ENCODE assay signal across 11 cellular contexts in genomic region chr3:69309810-69310209, GRCh38.
DNase-seq lines count a peak whose midpoint lies in the region; ATAC-seq and TF ChIP-seq lines count a peak whose summit lies in the region.
"Had no signal": no experiment of that assay in that cellular context is flagged by ENCODE, and none has a peak within 500 bp of the region (broad histone marks: within the 10 kb centered on the region; RNA-seq: fewer than 3 reads in every experiment).

No MANE protein-coding gene starts in this region.

- ATAC-seq in Right ventricle myocardium superior (ENCODE audit: poor library complexity) (peak; percentile 46), GM18511 (IDR thresholded peaks at IDR 0.05; ENCODE audit: unreplicated experiment) (no peak)
- no peak for ATAC-seq in activated CD8-positive, alpha-beta memory T cell treated with anti-CD3 and anti-CD28 coated beads, Interleukin-2, amount 10 ng/mL, durations not matched to agents 7 days and 5 days
- ATAC-seq: activated CD4-positive, CD25-positive, alpha-beta regulatory T cell treated with anti-CD3 and anti-CD28 coated beads, Interleukin-2, amount 50 U/mL, for 24 hours had no signal

- H3K36me3 ChIP-seq in ascending aorta, result no peaks in the 10 kb centered on the region

- TF ChIP-seq CTCF in ascending aorta (IDR thresholded peaks at IDR 0.05), result peak in 2 of 3 experiments; percentile 27 to 43
- no peak for TF ChIP-seq CTCF in CD14-positive monocyte (IDR thresholded peaks at IDR 0.05)

- H3K4me3 Mint-ChIP-seq in CD14-positive monocyte, result no peak overlapping the region
- H3K4me3 Mint-ChIP-seq in activated CD8-positive, alpha-beta memory T cell treated with anti-CD3 and anti-CD28 coated beads, Interleukin-2, amount 10 ng/mL, durations not matched to agents 7 days and 5 days, result no peak overlapping the region

- H3K27me3 ChIP-seq in ascending aorta, result no peaks in the 10 kb centered on the region

- peaks cover 0 to 8% (median 0%) of the 10 kb centered on the region in 7 donors for H3K9me3 Mint-ChIP-seq in CD14-positive monocyte
- no peaks in the 10 kb centered on the region for H3K9me3 Mint-ChIP-seq in activated CD8-positive, alpha-beta memory T cell treated with anti-CD3 and anti-CD28 coated beads, Interleukin-2, amount 10 ng/mL, durations not matched to agents 7 days and 5 days (ENCODE audit: low read depth)

- intact Hi-C loops in Right ventricle myocardium superior (cut with DNase I) (loop anchor here (5.0 kb wide), 1 partner anchor 362 kb away; no protein-coding TSS in a partner anchor), cardiac septum (cut with DNase I) (loop anchor here (5.0 to 10.0 kb wide), 3 partner anchors 112 to 362 kb away; no protein-coding TSS in a partner anchor), ascending aorta (cut with DNase I) (loop anchor here (5.0 kb wide), 2 partner anchors 77 to 102 kb away; partner anchors contain the start of gene FRMD4B), CD14-positive monocyte (cut with micrococcal nuclease) (loop anchor here (5.0 kb wide), 1 partner anchor 148 kb away; no protein-coding TSS in a partner anchor)

- peaks cover 0 to 2% (median 0%) of the 10 kb centered on the region in 3 donors for H3K27me3 Mint-ChIP-seq in CD14-positive monocyte (ENCODE audit: low read depth in 3 of 3)
- H3K27me3 Mint-ChIP-seq in activated CD8-positive, alpha-beta memory T cell treated with anti-CD3 and anti-CD28 coated beads, Interleukin-2, amount 10 ng/mL, durations not matched to agents 7 days and 5 days, result peaks cover 6% of the 10 kb centered on the region

- H3K4me1 ChIP-seq in ascending aorta, result peaks cover 0 to 7% of the 10 kb centered on the region in 2 donors

- peaks cover 10% of the 10 kb centered on the region for H3K4me1 Mint-ChIP-seq in CD14-positive monocyte
- H3K4me1 Mint-ChIP-seq in activated CD8-positive, alpha-beta memory T cell treated with anti-CD3 and anti-CD28 coated beads, Interleukin-2, amount 10 ng/mL, durations not matched to agents 7 days and 5 days, result peaks cover 15% of the 10 kb centered on the region

- peaks cover 46 to 50% of the 10 kb centered on the region in 2 donors for H3K36me3 Mint-ChIP-seq in CD14-positive monocyte
- H3K36me3 Mint-ChIP-seq in activated CD8-positive, alpha-beta memory T cell treated with anti-CD3 and anti-CD28 coated beads, Interleukin-2, amount 10 ng/mL, durations not matched to agents 7 days and 5 days, result no peaks in the 10 kb centered on the region

- H3K9me3 ChIP-seq in ascending aorta, result no peaks in the 10 kb centered on the region

- DNase-seq in Right ventricle myocardium superior (no peak), cardiac septum (ENCODE audit: low spot score) (no peak), ascending aorta (ENCODE audit: low spot score in 2 of 2) (no peak), iris pigment epithelial cell (ENCODE audit: low read depth) (peak; percentile 59), CD14-positive monocyte (ENCODE audit: low spot score) (no peak)
- DNase-seq in activated effector memory CD4-positive, alpha-beta T cell treated with anti-CD3 and anti-CD28 coated beads, Interleukin-2, amount 50 U/mL, for 16 hours, result no peak
- no peak for DNase-seq in activated CD8-positive, alpha-beta memory T cell treated with anti-CD3 and anti-CD28 coated beads, Interleukin-2, amount 10 ng/mL, durations not matched to agents 7 days and 5 days
- DNase-seq: DMS79; stimulated activated CD8-positive, alpha-beta memory T cell treated with anti-CD3 and anti-CD28 coated beads, Interleukin-4, amount 100 ng/mL, for 48 hours had no signal

- peak overlapping the region in 1 of 2 donors; percentile 7 for H3K27ac ChIP-seq in ascending aorta

- CTCF ChIA-PET in activated CD8-positive, alpha-beta memory T cell treated with anti-CD3 and anti-CD28 coated beads, Interleukin-2, amount 10 ng/mL, durations not matched to agents 7 days and 5 days (lab: Charles Lee), result interaction anchor here (0.7 to 11.1 kb wide), 8 partner anchors 18 to 188 kb away, joined by 3 to 291 read pairs (median 4); no protein-coding TSS in a partner anchor

- H3K27ac Mint-ChIP-seq in CD14-positive monocyte, result no peak overlapping the region
- no peak overlapping the region for H3K27ac Mint-ChIP-seq in activated CD8-positive, alpha-beta memory T cell treated with anti-CD3 and anti-CD28 coated beads, Interleukin-2, amount 10 ng/mL, durations not matched to agents 7 days and 5 days

- no peak overlapping the region for H3K4me3 ChIP-seq in ascending aorta
